Comparison of ENCODE assay signal across 8 cellular contexts in the genomic region with DNA sequence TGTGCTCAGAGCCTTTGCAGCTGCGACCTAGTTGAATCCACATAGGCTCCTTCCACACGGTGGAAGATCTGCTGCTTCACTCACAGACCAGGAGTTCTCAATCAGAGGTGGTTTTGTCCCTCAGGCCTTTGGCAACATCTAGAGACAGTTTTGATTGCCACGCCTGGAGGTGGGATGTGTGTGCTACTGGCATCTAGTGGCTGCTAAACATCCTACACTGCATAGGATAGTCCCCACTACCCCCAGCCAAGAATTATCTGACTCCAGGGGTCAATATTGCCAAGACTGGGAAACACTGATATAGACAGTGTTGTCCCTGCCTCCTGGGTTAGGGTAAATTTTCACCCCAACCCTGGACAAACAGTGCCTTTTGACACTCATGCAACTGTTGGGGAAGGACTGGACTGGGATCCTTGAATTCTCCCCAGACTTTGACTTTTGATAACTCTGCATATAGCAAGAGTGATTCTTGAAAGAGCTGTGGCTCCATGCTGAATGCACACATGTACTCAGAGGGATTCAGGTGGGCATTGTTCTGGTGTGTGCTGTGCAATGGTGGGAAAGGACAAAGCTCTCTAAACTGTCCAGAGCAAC. TPM values are rescaled to one million over a fixed set of nuclear protein-coding genes. Genes with fewer than 3 reads are reported as not detected.
DNase-seq lines count a peak whose midpoint lies in the region; ATAC-seq and TF ChIP-seq lines count a peak whose summit lies in the region.

No MANE protein-coding gene starts in this region.

- H3K4me1 Mint-ChIP-seq in activated naive CD4-positive, alpha-beta T cell treated with anti-CD3 and anti-CD28 coated beads for 36 hours (ENCODE audit: low read depth): no peaks in the 10 kb centered on the region
- H3K4me1 Mint-ChIP-seq in activated naive CD8-positive, alpha-beta T cell treated with anti-CD3 and anti-CD28 coated beads, Interleukin-2, amount 10 ng/mL, durations not matched to agents 7 days and 5 days: peaks cover 4% of the 10 kb centered on the region
- H3K4me1 Mint-ChIP-seq in naive thymus-derived CD4-positive, alpha-beta T cell: peaks cover 0 to 4% (median 0%) of the 10 kb centered on the region in 7 donors

- no peaks in the 10 kb centered on the region for H3K4me1 ChIP-seq in naive thymus-derived CD4-positive, alpha-beta T cell (ENCODE audit: control insufficient read depth in 2 of 2, insufficient read depth in 2 of 2, low read length in 2 of 2)
- peaks cover 0 to 14% (median 0%) of the 10 kb centered on the region in 3 donors for H3K4me1 ChIP-seq in esophagus squamous epithelium

- DNase-seq in activated naive CD4-positive, alpha-beta T cell treated with anti-CD3 and anti-CD28 coated beads for 36 hours: peak; percentile 37
- no peak for DNase-seq in activated naive CD4-positive, alpha-beta T cell treated with anti-CD3 and anti-CD28 coated beads, Interleukin-2, amount 50 U/mL, for 16 hours
- DNase-seq in LHCN-M2 (ENCODE audit: low read depth) (peak; percentile 32), esophagus squamous epithelium (lab: John Stamatoyannopoulos, UW) (no peak), medulla oblongata (ENCODE audit: extremely low spot score) (no peak)
- DNase-seq in activated naive CD8-positive, alpha-beta T cell treated with anti-CD3 and anti-CD28 coated beads, Interleukin-2, amount 10 ng/mL, durations not matched to agents 7 days and 5 days: no peak
- DNase-seq in naive thymus-derived CD4-positive, alpha-beta T cell: peak in 1 of 9 donors; percentile 18
- no peak for DNase-seq in effector CD8-positive, alpha-beta T cell (lab: John Stamatoyannopoulos, UW)

- no peak overlapping the region for H3K27ac ChIP-seq in naive thymus-derived CD4-positive, alpha-beta T cell (ENCODE audit: low read depth, low read length)
- no peak overlapping the region for H3K27ac ChIP-seq in esophagus squamous epithelium

- no peak overlapping the region for H3K4me3 ChIP-seq in naive thymus-derived CD4-positive, alpha-beta T cell (ENCODE audit: low read length)
- H3K4me3 ChIP-seq in esophagus squamous epithelium: no peak overlapping the region

- WGBS in esophagus squamous epithelium, 2 donors: 55 to 58% methylated on average over 2 to 3 of the region's 3 CpGs

- H3K9me3 Mint-ChIP-seq in activated naive CD4-positive, alpha-beta T cell treated with anti-CD3 and anti-CD28 coated beads for 36 hours: no peaks in the 10 kb centered on the region
- no peaks in the 10 kb centered on the region for H3K9me3 Mint-ChIP-seq in activated naive CD8-positive, alpha-beta T cell treated with anti-CD3 and anti-CD28 coated beads, Interleukin-2, amount 10 ng/mL, durations not matched to agents 7 days and 5 days
- no peaks in the 10 kb centered on the region for H3K9me3 Mint-ChIP-seq in naive thymus-derived CD4-positive, alpha-beta T cell

- no peaks in the 10 kb centered on the region for H3K36me3 Mint-ChIP-seq in activated naive CD4-positive, alpha-beta T cell treated with anti-CD3 and anti-CD28 coated beads for 36 hours (ENCODE audit: low read depth)
- peaks cover 4% of the 10 kb centered on the region for H3K36me3 Mint-ChIP-seq in activated naive CD8-positive, alpha-beta T cell treated with anti-CD3 and anti-CD28 coated beads, Interleukin-2, amount 10 ng/mL, durations not matched to agents 7 days and 5 days
- H3K36me3 Mint-ChIP-seq in naive thymus-derived CD4-positive, alpha-beta T cell: peaks cover 0 to 10% (median 6%) of the 10 kb centered on the region in 5 donors

- H3K4me3 Mint-ChIP-seq in activated naive CD4-positive, alpha-beta T cell treated with anti-CD3 and anti-CD28 coated beads for 36 hours: no peak overlapping the region
- no peak overlapping the region for H3K4me3 Mint-ChIP-seq in activated naive CD8-positive, alpha-beta T cell treated with anti-CD3 and anti-CD28 coated beads, Interleukin-2, amount 10 ng/mL, durations not matched to agents 7 days and 5 days
- no peak overlapping the region for H3K4me3 Mint-ChIP-seq in naive thymus-derived CD4-positive, alpha-beta T cell

- CTCF ChIA-PET in activated naive CD4-positive, alpha-beta T cell treated with anti-CD3 and anti-CD28 coated beads for 36 hours (lab: Charles Lee): interaction anchor here (0.7 to 7.7 kb wide), 14 partner anchors 9 to 411 kb away, joined by 3 to 53 read pairs (median 4); no protein-coding TSS in a partner anchor
- CTCF ChIA-PET in naive thymus-derived CD4-positive, alpha-beta T cell (lab: Charles Lee): interaction anchor here (0.5 to 1.9 kb wide), 5 partner anchors 15 to 94 kb away, joined by 3 to 8 read pairs (median 3); no protein-coding TSS in a partner anchor

- ATAC-seq in activated naive CD8-positive, alpha-beta T cell treated with anti-CD3 and anti-CD28 coated beads, Interleukin-2, amount 10 ng/mL, durations not matched to agents 7 days and 5 days (ENCODE audit: low read depth): peak; percentile 89
- ATAC-seq in naive thymus-derived CD4-positive, alpha-beta T cell: peak; percentile 62

- H3K36me3 ChIP-seq in naive thymus-derived CD4-positive, alpha-beta T cell (ENCODE audit: control insufficient read depth in 2 of 3, insufficient read depth in 3 of 3, low read length in 3 of 3): peaks cover 0 to 8% (median 4%) of the 10 kb centered on the region in 3 experiments
- H3K36me3 ChIP-seq in esophagus squamous epithelium: peaks cover 0 to 66% (median 21%) of the 10 kb centered on the region in 3 donors

- H3K27me3 ChIP-seq in naive thymus-derived CD4-positive, alpha-beta T cell (ENCODE audit: control insufficient read depth in 2 of 2, insufficient read depth in 2 of 2, low read length in 2 of 2): no peaks in the 10 kb centered on the region
- H3K27me3 ChIP-seq in esophagus squamous epithelium: no peaks in the 10 kb centered on the region

- H3K27me3 Mint-ChIP-seq in activated naive CD4-positive, alpha-beta T cell treated with anti-CD3 and anti-CD28 coated beads for 36 hours (ENCODE audit: low read depth): no peaks in the 10 kb centered on the region
- no peaks in the 10 kb centered on the region for H3K27me3 Mint-ChIP-seq in activated naive CD8-positive, alpha-beta T cell treated with anti-CD3 and anti-CD28 coated beads, Interleukin-2, amount 10 ng/mL, durations not matched to agents 7 days and 5 days
- no peaks in the 10 kb centered on the region for H3K27me3 Mint-ChIP-seq in naive thymus-derived CD4-positive, alpha-beta T cell

- peak in 2 of 6 experiments; percentile 23 to 51 for TF ChIP-seq CTCF in esophagus squamous epithelium (IDR thresholded peaks at IDR 0.05)

- TF ChIP-seq POLR2A in esophagus squamous epithelium (IDR thresholded peaks at IDR 0.05): no peak

- intact Hi-C loops in activated naive CD4-positive, alpha-beta T cell treated with anti-CD3 and anti-CD28 coated beads for 36 hours (cut with micrococcal nuclease): loop anchor here (1.0 kb wide), 2 partner anchors 17 to 77 kb away; no protein-coding TSS in a partner anchor
- intact Hi-C loops in naive thymus-derived CD4-positive, alpha-beta T cell (cut with micrococcal nuclease): loop anchor here (1.0 to 5.0 kb wide), 2 partner anchors 77 to 93 kb away; no protein-coding TSS in a partner anchor
- intact Hi-C loops in esophagus squamous epithelium (cut with DNase I): no loop called here

- H3K9me3 ChIP-seq in naive thymus-derived CD4-positive, alpha-beta T cell (ENCODE audit: control insufficient read depth in 2 of 3, low read length in 3 of 3): no peaks in the 10 kb centered on the region
- no peaks in the 10 kb centered on the region for H3K9me3 ChIP-seq in esophagus squamous epithelium

- no peak overlapping the region for H3K27ac Mint-ChIP-seq in activated naive CD4-positive, alpha-beta T cell treated with anti-CD3 and anti-CD28 coated beads for 36 hours
- H3K27ac Mint-ChIP-seq in activated naive CD8-positive, alpha-beta T cell treated with anti-CD3 and anti-CD28 coated beads, Interleukin-2, amount 10 ng/mL, durations not matched to agents 7 days and 5 days: no peak overlapping the region
- H3K27ac Mint-ChIP-seq in naive thymus-derived CD4-positive, alpha-beta T cell: no peak overlapping the region

- POLR2A ChIA-PET in activated naive CD8-positive, alpha-beta T cell treated with anti-CD3 and anti-CD28 coated beads, Interleukin-2, amount 10 ng/mL, durations not matched to agents 7 days and 5 days (lab: Charles Lee): interaction anchor here (1.3 kb wide), 1 partner anchor 33 kb away, joined by 3 read pairs; no protein-coding TSS in a partner anchor
- POLR2A ChIA-PET in naive thymus-derived CD4-positive, alpha-beta T cell (lab: Charles Lee): no interaction called here

RNA-seq across cellular contexts. Expression of a gene that starts 39.8 kb away (rescaled TPM):
- total RNA-seq in activated naive CD4-positive, alpha-beta T cell treated with anti-CD3 and anti-CD28 coated beads for 36 hours: 10 to 100 TPM; 78.3 to 80.0 TPM
- total RNA-seq in LHCN-M2 (2014; rRNA removed): 18.6 and 20.5 TPM in 2 replicates
- polyA plus RNA-seq in LHCN-M2 (2012): 15.8 TPM
- total RNA-seq in activated naive CD8-positive, alpha-beta T cell treated with anti-CD3 and anti-CD28 coated beads, Interleukin-2, amount 10 ng/mL, durations not matched to agents 7 days and 5 days: 100 to 1,000 TPM; 139 to 145 TPM
- 100 to 1,000 TPM; 127 to 230 (median 191) TPM for total RNA-seq in naive thymus-derived CD4-positive, alpha-beta T cell
- polyA plus RNA-seq in naive thymus-derived CD4-positive, alpha-beta T cell: 10 to 100 TPM; 24.8 to 45.1 TPM
- total RNA-seq in esophagus squamous epithelium: 10 to 100 TPM; 36.7 to 65.3 (median 59.8) TPM

RNA-seq across cellular contexts. Expression of a gene that starts 55.5 kb away (rescaled TPM):
- total RNA-seq in activated naive CD4-positive, alpha-beta T cell treated with anti-CD3 and anti-CD28 coated beads for 36 hours: 100 to 1,000 TPM; 854 to 863 TPM
- total RNA-seq in LHCN-M2 (2014; rRNA removed) (644 and 670 TPM in 2 replicates), esophagus squamous epithelium (100 to 1,000 TPM; 337 to 726 (median 526) TPM)
- 860 TPM for polyA plus RNA-seq in LHCN-M2 (2012)
- 100 to 1,000 TPM; 468 to 471 TPM for total RNA-seq in activated naive CD8-positive, alpha-beta T cell treated with anti-CD3 and anti-CD28 coated beads, Interleukin-2, amount 10 ng/mL, durations not matched to agents 7 days and 5 days
- total RNA-seq in naive thymus-derived CD4-positive, alpha-beta T cell: 100 to 1,000 TPM; 217 to 476 (median 267) TPM
- 100 to 1,000 TPM; 658 to 688 TPM for polyA plus RNA-seq in naive thymus-derived CD4-positive, alpha-beta T cell

Comparison
In these comparisons a context has a peak if more than half of its experiments do, and no peak if none do; other contexts are left out.
1. DNase-seq: peak in activated naive CD4-positive, alpha-beta T cell treated with anti-CD3 and anti-CD28 coated beads for 36 hours (single experiment) and LHCN-M2 (single experiment); none in activated naive CD4-positive, alpha-beta T cell treated with anti-CD3 and anti-CD28 coated beads, Interleukin-2, amount 50 U/mL, for 16 hours (single experiment), activated naive CD8-positive, alpha-beta T cell treated with anti-CD3 and anti-CD28 coated beads, Interleukin-2, amount 10 ng/mL, durations not matched to agents 7 days and 5 days (single experiment), esophagus squamous epithelium (single experiment), medulla oblongata (single experiment) and effector CD8-positive, alpha-beta T cell (single experiment).